In the genomic region with DNA sequence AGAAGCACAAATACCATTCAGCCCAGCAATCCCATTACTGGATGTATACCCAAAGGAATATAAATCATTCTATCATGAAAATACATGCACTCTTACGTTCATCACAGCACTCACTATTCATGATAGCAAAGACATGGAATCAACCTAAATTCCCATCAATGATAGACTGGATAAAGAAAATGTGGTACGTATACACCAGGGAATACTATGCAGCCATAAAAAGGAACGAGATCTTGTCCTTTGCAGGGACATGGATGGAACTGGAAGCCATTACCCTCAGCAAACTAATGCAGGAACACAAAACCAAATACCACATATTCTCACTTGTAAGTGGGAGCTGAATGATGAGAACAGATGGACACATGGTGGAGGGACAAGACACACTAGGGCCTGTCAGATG, we compare ENCODE assay signal across 6 cellular contexts. TPM values are rescaled to one million over a fixed set of nuclear protein-coding genes. Genes with fewer than 3 reads are reported as not detected.
"Had no signal": no experiment of that assay in that cellular context is flagged by ENCODE, and none has a peak within 500 bp of the region (broad histone marks: within the 10 kb centered on the region; RNA-seq: fewer than 3 reads in every experiment).

No MANE protein-coding gene starts in this region.

RNA-seq across cellular contexts. Expression of gene ACSM6, which starts 46.1 kb away (rescaled TPM):
- total RNA-seq: GM23248, GM23338, H4, H7, H9, HFFc6 had no signal
